8 cellular contexts compared by ENCODE assay signal in genomic region chr19:46787331-46788100, GRCh38. TPM values are rescaled to one million over a fixed set of nuclear protein-coding genes. Genes with fewer than 3 reads are reported as not detected.
DNase-seq lines count a peak whose midpoint lies in the region; ATAC-seq and TF ChIP-seq lines count a peak whose summit lies in the region.

No MANE protein-coding gene starts in this region.

- peak overlapping the region; percentile 100 for H3K27ac Mint-ChIP-seq in stimulated activated effector memory CD8-positive, alpha-beta T cell treated with anti-CD3 and anti-CD28 coated beads, Interleukin-12 subunit alpha, Interleukin-12 subunit beta, amount 100 ng/mL, for 72 hours

- no peaks in the 10 kb centered on the region for H3K9me3 ChIP-seq in Karpas-422 (ENCODE audit: low read length)

- peaks cover 61% of the 10 kb centered on the region for H3K4me1 Mint-ChIP-seq in stimulated activated effector memory CD8-positive, alpha-beta T cell treated with anti-CD3 and anti-CD28 coated beads, Interleukin-12 subunit alpha, Interleukin-12 subunit beta, amount 100 ng/mL, for 72 hours

- 0 to 1% methylated on average over 16 to 31 of the region's 74 CpGs for WGBS in lower leg skin, 2 donors

- peak overlapping the region; percentile 87 for H3K9ac ChIP-seq in Karpas-422 (ENCODE audit: low read length)

- peaks cover 57% of the 10 kb centered on the region for H3K79me2 ChIP-seq in Karpas-422 (ENCODE audit: low read length)

- H3K36me3 Mint-ChIP-seq in stimulated activated effector memory CD8-positive, alpha-beta T cell treated with anti-CD3 and anti-CD28 coated beads, Interleukin-12 subunit alpha, Interleukin-12 subunit beta, amount 100 ng/mL, for 72 hours: peaks cover 63% of the 10 kb centered on the region

- no peak overlapping the region for H2AFZ ChIP-seq in Karpas-422 (ENCODE audit: low read length)

- no peaks in the 10 kb centered on the region for H3K9me2 ChIP-seq in Karpas-422 (replicated peaks; ENCODE audit: insufficient read depth, low read length)

- no peaks in the 10 kb centered on the region for H3K27me3 ChIP-seq in Karpas-422 (ENCODE audit: low read length)

- H3K4me2 ChIP-seq in Karpas-422 (ENCODE audit: low read depth, low read length, poor library complexity, severe bottlenecking): peak overlapping the region; percentile 75

- H4K20me1 ChIP-seq in Karpas-422 (ENCODE audit: insufficient read depth, low read depth, low read length): peaks cover 41% of the 10 kb centered on the region

- intact Hi-C loops in lower leg skin (cut with DNase I; ENCODE audit: low total_unique reads): no loop called here

- no peak for TF ChIP-seq POLR2A in lower leg skin (IDR thresholded peaks at IDR 0.05)

- peak; percentile 78 for DNase-seq in DMS53 (lab: John Stamatoyannopoulos, UW)
- DNase-seq in Karpas-422: peak; percentile 66
- DNase-seq in dermis blood vessel endothelial cell: peak; percentile 59
- peak; percentile 40 to 91 for DNase-seq in lower leg skin (ENCODE audit: low spot score in 2 of 2)
- peak; percentile 36 to 72 for DNase-seq in stimulated activated effector memory CD8-positive, alpha-beta T cell treated with anti-CD3 and anti-CD28 coated beads, Interleukin-12 subunit alpha, Interleukin-12 subunit beta, amount 100 ng/mL, for 72 hours (ENCODE audit: low spot score in 2 of 2)
- DNase-seq in inferior parietal cortex (ENCODE audit: extremely low spot score): no peak

- ATAC-seq in stimulated activated effector memory CD8-positive, alpha-beta T cell treated with anti-CD3 and anti-CD28 coated beads, Interleukin-12 subunit alpha, Interleukin-12 subunit beta, amount 100 ng/mL, for 72 hours: no peak
- ATAC-seq in GM18520 (IDR thresholded peaks at IDR 0.05; ENCODE audit: unreplicated experiment): no peak

- H3K4me3 Mint-ChIP-seq in stimulated activated effector memory CD8-positive, alpha-beta T cell treated with anti-CD3 and anti-CD28 coated beads, Interleukin-12 subunit alpha, Interleukin-12 subunit beta, amount 100 ng/mL, for 72 hours: peak overlapping the region; percentile 99

- H3K4me1 ChIP-seq in Karpas-422 (ENCODE audit: low read length): peaks cover 28% of the 10 kb centered on the region

- peak overlapping the region; percentile 92 for H3K4me3 ChIP-seq in Karpas-422 (ENCODE audit: low read length)
- H3K4me3 ChIP-seq in lower leg skin (ENCODE audit: low read depth, poor library complexity, severe bottlenecking): peak overlapping the region; percentile 93

- peaks cover 23% of the 10 kb centered on the region for H3K36me3 ChIP-seq in Karpas-422 (ENCODE audit: insufficient read depth, low read length)

- H3K27ac ChIP-seq in Karpas-422 (ENCODE audit: low read length): peak overlapping the region; percentile 88
- H3K27ac ChIP-seq in VCaP: peak overlapping the region; percentile 89

- H3K9me3 Mint-ChIP-seq in stimulated activated effector memory CD8-positive, alpha-beta T cell treated with anti-CD3 and anti-CD28 coated beads, Interleukin-12 subunit alpha, Interleukin-12 subunit beta, amount 100 ng/mL, for 72 hours: no peaks in the 10 kb centered on the region

- no peak for TF ChIP-seq CTCF in VCaP (conservative IDR thresholded peaks at IDR 0.05)
- TF ChIP-seq CTCF in lower leg skin (IDR thresholded peaks at IDR 0.05): no peak

RNA-seq across cellular contexts. Expression of gene SLC1A5, which starts 0.9 kb away (rescaled TPM):
- 116 and 189 TPM in 2 replicates for total RNA-seq in Karpas-422 (2014; rRNA removed; shearing (Covaris generic); ENCODE audit: low replicate concordance)
- total RNA-seq in dermis blood vessel endothelial cell (66.9 and 76.2 TPM in 2 replicates), lower leg skin (100 to 1,000 TPM in 3 of 4 donors, 10 to 100 TPM in 1; 59.3 to 181 (median 137) TPM)

RNA-seq across cellular contexts. Expression of gene STRN4, which starts 41.3 kb away (rescaled TPM):
- 37.5 and 55.2 TPM in 2 replicates for total RNA-seq in Karpas-422 (2014; rRNA removed; shearing (Covaris generic); ENCODE audit: low replicate concordance)
- total RNA-seq in dermis blood vessel endothelial cell: 90.9 and 135 TPM in 2 replicates
- total RNA-seq in lower leg skin: 10 to 100 TPM; 81.5 to 97.6 (median 93.5) TPM

RNA-seq across cellular contexts. Expression of gene FKRP, which starts 41.7 kb away (rescaled TPM):
- 14.6 and 18.4 TPM in 2 replicates for total RNA-seq in Karpas-422 (2014; rRNA removed; shearing (Covaris generic); ENCODE audit: low replicate concordance)
- 16.7 and 21.5 TPM in 2 replicates for total RNA-seq in dermis blood vessel endothelial cell
- 10 to 100 TPM in 3 of 4 donors, 1 to 10 TPM in 1; 9.4 to 16.1 (median 12.8) TPM for total RNA-seq in lower leg skin
